24 cellular contexts compared by ENCODE assay signal in genomic region chr20:60427516-60427915, GRCh38.
"Had no signal": no experiment of that assay in that cellular context is flagged by ENCODE, and none has a peak within 500 bp of the region (broad histone marks: within the 10 kb centered on the region; RNA-seq: fewer than 3 reads in every experiment).

No MANE protein-coding gene starts in this region.

- H3K9me3 ChIP-seq: colonic mucosa, esophagus squamous epithelium, gastrocnemius medialis, gastroesophageal sphincter, heart left ventricle, heart right ventricle had no signal

- H3K4me1 ChIP-seq: colonic mucosa, esophagus squamous epithelium, foreskin keratinocyte, gastrocnemius medialis, gastroesophageal sphincter, heart left ventricle, heart right ventricle had no signal

- H3K4me3 ChIP-seq: colonic mucosa, coronary artery, dorsolateral prefrontal cortex, esophagus squamous epithelium, gastrocnemius medialis, gastroesophageal sphincter, heart left ventricle, heart right ventricle had no signal

- H3K4me3 Mint-ChIP-seq: dendritic cell treated with granulocyte-macrophage colony-stimulating factor and Interleukin-4, amounts not matched to agents 40 ng/mL and 50 ng/mL, for 4 days; effector memory CD8-positive, alpha-beta T cell; endodermal cell had no signal

- H3K36me3 ChIP-seq: colonic mucosa, esophagus squamous epithelium, gastrocnemius medialis, gastroesophageal sphincter, heart left ventricle, heart right ventricle had no signal

- H3K27ac Mint-ChIP-seq: dendritic cell treated with granulocyte-macrophage colony-stimulating factor and Interleukin-4, amounts not matched to agents 40 ng/mL and 50 ng/mL, for 4 days; effector memory CD8-positive, alpha-beta T cell; endodermal cell had no signal

- DNase-seq: colonic mucosa; cortex of kidney; dermis blood vessel endothelial cell; dorsolateral prefrontal cortex; effector CD4-positive, alpha-beta T cell; effector CD8-positive, alpha-beta T cell; effector memory CD4-positive, alpha-beta T cell; effector memory CD8-positive, alpha-beta T cell; endodermal cell; erythroblast; esophagus squamous epithelium; foreskin fibroblast; foreskin keratinocyte; foreskin melanocyte; gastrocnemius medialis; glutamatergic neuron; head of caudate nucleus; heart left ventricle; heart right ventricle had no signal

- ATAC-seq: effector memory CD8-positive, alpha-beta T cell; esophagus mucosa; foreskin keratinocyte; gastrocnemius medialis; gastroesophageal sphincter; heart left ventricle; heart right ventricle had no signal

- H3K27me3 ChIP-seq: colonic mucosa, esophagus squamous epithelium, foreskin keratinocyte, gastrocnemius medialis, heart left ventricle had no signal

- H3K9me3 Mint-ChIP-seq: dendritic cell treated with granulocyte-macrophage colony-stimulating factor and Interleukin-4, amounts not matched to agents 40 ng/mL and 50 ng/mL, for 4 days; effector memory CD8-positive, alpha-beta T cell; endodermal cell had no signal

- H3K27ac ChIP-seq: colonic mucosa, coronary artery, dorsolateral prefrontal cortex, epithelial cell of prostate, esophagus squamous epithelium, foreskin keratinocyte, gastrocnemius medialis, gastroesophageal sphincter, heart left ventricle, heart right ventricle had no signal
